In the genomic region with DNA sequence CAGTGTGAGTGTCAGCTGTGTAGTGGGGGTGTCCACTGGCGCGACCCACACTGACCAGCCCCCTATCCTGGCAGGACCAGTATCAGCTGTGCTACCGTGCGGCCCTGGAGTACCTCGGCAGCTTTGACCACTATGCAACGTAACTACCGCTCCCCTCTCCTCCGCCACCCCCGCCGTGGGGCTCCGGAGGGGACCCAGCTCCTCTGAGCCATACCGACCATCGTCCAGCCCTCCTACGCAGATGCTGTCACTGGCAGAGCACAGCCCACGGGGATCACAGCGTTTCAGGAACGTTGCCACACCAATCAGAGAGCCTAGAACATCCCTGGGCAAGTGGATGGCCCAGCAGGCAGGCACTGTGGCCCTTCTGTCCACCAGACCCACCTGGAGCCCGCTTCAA, we compare ENCODE assay signal across 2 cellular contexts.
TF ChIP-seq lines count a peak whose summit lies in the region.

No MANE protein-coding gene starts in this region.

TF ChIP-seq in K562, 482 proteins besides CTCF, POLR2A, EP300 and RAD21:
- TF ChIP-seq PRPF4 (IDR thresholded peaks at IDR 0.05; ENCODE audit: insufficient read depth, low read depth, low read length, poor library complexity, severe bottlenecking): no peak
- TF ChIP-seq MAZ (CRISPR knock-in tag; conservative IDR thresholded peaks at IDR 0.05 in 1 of 2, IDR thresholded peaks at IDR 0.05 in 1 of 2): no peak
- TF ChIP-seq CHD1 (IDR thresholded peaks at IDR 0.05; ENCODE audit: low read length): no peak
- peak; percentile 67 for TF ChIP-seq EGR1 (conservative IDR thresholded peaks at IDR 0.05)
- no peak for TF ChIP-seq CHAMP1 (IDR thresholded peaks at IDR 0.05)
- no peak for TF ChIP-seq CEBPB (tag; IDR thresholded peaks at IDR 0.05)
- no peak for TF ChIP-seq ZBTB33 (CRISPR knock-in tag; IDR thresholded peaks at IDR 0.05)
- TF ChIP-seq, protein P1, sequence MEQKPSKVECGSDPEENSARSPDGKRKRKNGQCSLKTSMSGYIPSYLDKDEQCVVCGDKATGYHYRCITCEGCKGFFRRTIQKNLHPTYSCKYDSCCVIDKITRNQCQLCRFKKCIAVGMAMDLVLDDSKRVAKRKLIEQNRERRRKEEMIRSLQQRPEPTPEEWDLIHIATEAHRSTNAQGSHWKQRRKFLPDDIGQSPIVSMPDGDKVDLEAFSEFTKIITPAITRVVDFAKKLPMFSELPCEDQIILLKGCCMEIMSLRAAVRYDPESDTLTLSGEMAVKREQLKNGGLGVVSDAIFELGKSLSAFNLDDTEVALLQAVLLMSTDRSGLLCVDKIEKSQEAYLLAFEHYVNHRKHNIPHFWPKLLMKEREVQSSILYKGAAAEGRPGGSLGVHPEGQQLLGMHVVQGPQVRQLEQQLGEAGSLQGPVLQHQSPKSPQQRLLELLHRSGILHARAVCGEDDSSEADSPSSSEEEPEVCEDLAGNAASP (IDR thresholded peaks at IDR 0.05): no peak

TF ChIP-seq in HepG2, 621 proteins besides CTCF, POLR2A, EP300 and RAD21:
- TF ChIP-seq ZNF652 (CRISPR knock-in tag; IDR thresholded peaks at IDR 0.05; ENCODE audit: borderline replicate concordance, low read depth): no peak
- TF ChIP-seq AGO2 (optimal IDR thresholded peaks at IDR 0.05; ENCODE audit: low read depth, low read length): peak; percentile 50
